ENCODE assay signal across 9 cellular contexts in the genomic region with DNA sequence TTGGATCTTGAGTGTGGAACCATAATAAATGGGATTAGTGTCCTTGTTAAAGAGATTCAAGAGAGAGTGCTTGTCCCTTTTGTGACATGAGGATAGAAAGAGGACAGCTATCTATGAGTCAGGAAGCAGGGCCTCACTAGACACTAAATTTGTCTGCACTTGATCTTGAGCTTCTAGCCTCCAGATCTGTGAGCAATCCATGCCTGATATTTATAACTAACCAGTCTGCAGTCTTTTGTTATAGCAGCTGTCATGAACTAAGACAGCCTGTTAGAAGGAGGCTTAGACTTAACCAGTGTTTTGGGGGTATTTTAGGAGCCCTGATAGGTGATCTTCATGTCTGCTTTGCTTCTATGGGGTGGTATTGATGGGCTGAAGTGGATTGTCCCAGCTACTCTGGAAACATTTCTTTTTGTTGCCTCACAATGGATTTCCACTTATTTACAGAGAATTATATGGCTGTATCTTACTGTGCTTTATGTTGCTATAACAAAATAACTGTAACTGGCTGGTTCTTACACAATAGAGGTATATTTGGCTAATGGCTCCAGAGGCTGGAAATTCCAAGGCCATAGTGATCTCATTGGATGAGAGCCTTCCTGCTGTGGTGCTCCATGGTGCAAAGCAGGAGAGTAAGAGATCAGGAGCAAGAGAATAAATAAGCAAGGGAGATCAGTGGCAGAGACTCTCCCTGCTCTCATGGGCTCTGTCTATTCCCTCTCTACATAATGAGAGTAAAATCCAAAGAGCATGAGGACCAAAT. TPM values are rescaled to one million over a fixed set of nuclear protein-coding genes. Genes with fewer than 3 reads are reported as not detected.
DNase-seq lines count a peak whose midpoint lies in the region; ATAC-seq and TF ChIP-seq lines count a peak whose summit lies in the region.
"Had no signal": no experiment of that assay in that cellular context is flagged by ENCODE, and none has a peak within 500 bp of the region (broad histone marks: within the 10 kb centered on the region; RNA-seq: fewer than 3 reads in every experiment).

No MANE protein-coding gene starts in this region.

- H2BK5ac ChIP-seq in IMR-90 (ENCODE audit: low read depth, low read length, poor library complexity, severe bottlenecking), result no peak overlapping the region

- in situ Hi-C loops in IMR-90 (cut with MboI; ENCODE audit: low sequenced_read_pairs) (no loop called here), HAP-1 (cut with MboI; ENCODE audit: low sequenced_read_pairs) (no loop called here), G401 (cut with HindIII; ENCODE audit: low sequenced_read_pairs) (no loop called here)

- H3K79me1 ChIP-seq in IMR-90 (ENCODE audit: low read depth in 1 of 2, low read length in 2 of 2), result no peaks in the 10 kb centered on the region

- TF ChIP-seq CTCF in IMR-90 (conservative IDR thresholded peaks at IDR 0.05; ENCODE audit: low read depth, low read length), result no peak
- no peak for TF ChIP-seq CTCF in dorsolateral prefrontal cortex (IDR thresholded peaks at IDR 0.05 in 54 of 56, conservative IDR thresholded peaks at IDR 0.05 in 2 of 56; ENCODE audit: low read depth in 1 of 56, partially characterized antibody in 56 of 56)
- TF ChIP-seq CTCF in lower lobe of right lung (IDR thresholded peaks at IDR 0.05), result no peak

- H3K4ac ChIP-seq in IMR-90 (ENCODE audit: low read depth, low read length), result no peak overlapping the region; the same call in 1 of the 2 replicates

- POLR2A ChIA-PET in IMR-90 (lab: Charles Lee; ENCODE audit: unreplicated experiment), result no interaction called here

- CTCF ChIA-PET in IMR-90 (lab: Yijun Ruan, JAX), result no interaction called here

- no peak overlapping the region; the same call in 1 of the 2 replicates for H4K5ac ChIP-seq in IMR-90 (ENCODE audit: low read depth, low read length)

- no peak overlapping the region for H3K23ac ChIP-seq in IMR-90 (ENCODE audit: low read depth, low read length)

- H3K18ac ChIP-seq in IMR-90 (ENCODE audit: low read depth, low read length), result peak overlapping the region; percentile 20; the same call in 1 of the 2 replicates

- no peak overlapping the region for H2BK15ac ChIP-seq in IMR-90 (ENCODE audit: low read depth, low read length)

- H2BK20ac ChIP-seq in IMR-90 (ENCODE audit: low read depth, low read length), result no peak overlapping the region

- H3K9me1 ChIP-seq in IMR-90 (ENCODE audit: insufficient read depth, low read length), result no peaks in the 10 kb centered on the region

- H3K27ac ChIP-seq in IMR-90 (ENCODE audit: insufficient read depth, low read length) (peak overlapping the region; percentile 43; the same call in 1 of the 2 replicates), dorsolateral prefrontal cortex (peak overlapping the region in 49 of 59 donors; percentile 7 to 85 (median 63)), lower lobe of right lung (peak overlapping the region; percentile 69), subcutaneous abdominal adipose tissue (ENCODE audit: low read depth, low read length) (peak overlapping the region; percentile 100)

- no peak overlapping the region for H2BK120ac ChIP-seq in IMR-90 (ENCODE audit: low read depth, low read length)

- H3K36me3 ChIP-seq in IMR-90 (ENCODE audit: control insufficient read depth, insufficient read depth, low read length), result no peaks in the 10 kb centered on the region
- no peaks in the 10 kb centered on the region for H3K36me3 ChIP-seq in lower lobe of right lung
- no peaks in the 10 kb centered on the region for H3K36me3 ChIP-seq in subcutaneous abdominal adipose tissue (ENCODE audit: control insufficient read depth in 5 of 5, insufficient read depth in 5 of 5, low read length in 5 of 5)
- H3K36me3 ChIP-seq in HAP-1 (replicated peaks), result no peaks in the 10 kb centered on the region
- H3K36me3 ChIP-seq: MG63 had no signal

- H3K4me1 ChIP-seq in IMR-90 (ENCODE audit: control insufficient read depth, insufficient read depth, low read length) (no peaks in the 10 kb centered on the region; the same call in 1 of the 2 replicates), lower lobe of right lung (peaks cover 19% of the 10 kb centered on the region), subcutaneous abdominal adipose tissue (ENCODE audit: control insufficient read depth in 5 of 5, insufficient read depth in 5 of 5, low read length in 5 of 5) (peaks cover 16 to 57% (median 34%) of the 10 kb centered on the region in 5 donors), HAP-1 (peaks cover 23% of the 10 kb centered on the region)

- intact Hi-C loops in IMR-90 (cut with micrococcal nuclease), result loop anchor here (5.0 kb wide), 1 partner anchor 124 kb away; no protein-coding TSS in a partner anchor
- intact Hi-C loops in dorsolateral prefrontal cortex (cut with DNase I), result no loop called here
- intact Hi-C loops in lower lobe of right lung (cut with DNase I), result no loop called here

- H3K27me3 ChIP-seq in IMR-90 (ENCODE audit: control insufficient read depth, insufficient read depth, low read length) (no peaks in the 10 kb centered on the region), dorsolateral prefrontal cortex (no peaks in the 10 kb centered on the region), lower lobe of right lung (ENCODE audit: low read depth) (no peaks in the 10 kb centered on the region), subcutaneous abdominal adipose tissue (ENCODE audit: control insufficient read depth in 5 of 5, insufficient read depth in 4 of 5, low read length in 5 of 5) (no peaks in the 10 kb centered on the region), HAP-1 (ENCODE audit: low read depth) (no peaks in the 10 kb centered on the region)
- H3K27me3 ChIP-seq: MG63 had no signal

- H2AK5ac ChIP-seq in IMR-90 (ENCODE audit: low read depth, low read length), result no peak overlapping the region

- no peaks in the 10 kb centered on the region for H3K9me3 ChIP-seq in IMR-90 (ENCODE audit: control insufficient read depth, insufficient read depth, low read length)
- H3K9me3 ChIP-seq in lower lobe of right lung, result no peaks in the 10 kb centered on the region
- peaks cover 0 to 8% (median 0%) of the 10 kb centered on the region in 5 donors for H3K9me3 ChIP-seq in subcutaneous abdominal adipose tissue (ENCODE audit: control insufficient read depth in 5 of 5, low read length in 5 of 5)
- H3K9me3 ChIP-seq in HAP-1, result no peaks in the 10 kb centered on the region

- DNase-seq in IMR-90 (peak; percentile 30), dorsolateral prefrontal cortex (no peak), lower lobe of right lung (no peak), HAP-1 (ENCODE audit: low spot score in 2 of 2) (no peak), G401 (ENCODE audit: low spot score) (no peak), UCSD-AML1 (lab: John Stamatoyannopoulos, UW; ENCODE audit: unreplicated experiment) (no peak), globus pallidus (ENCODE audit: low spot score) (no peak)

- H3K56ac ChIP-seq in IMR-90 (ENCODE audit: extremely low read depth, insufficient read depth, low read length), result no peak overlapping the region

- dilution Hi-C loops in IMR-90 (cut with HindIII; ENCODE audit: low sequenced_read_pairs, unreplicated experiment), result no loop called here

- H3K4me2 ChIP-seq in IMR-90 (ENCODE audit: low read depth, low read length), result no peak overlapping the region

- no TSS peak for BruUV-seq in IMR-90 (replicated peaks; lab: Mats Ljungman, UMichigan)

- no peak for TF ChIP-seq POLR2A in IMR-90 (IDR thresholded peaks at IDR 0.05; ENCODE audit: low read depth, low read length)

- no peak overlapping the region; the same call in 1 of the 2 replicates for H4K91ac ChIP-seq in IMR-90 (ENCODE audit: insufficient read depth, low read depth, low read length)

- no peak overlapping the region for H3K9ac ChIP-seq in IMR-90 (ENCODE audit: low read depth, low read length)
- peak overlapping the region; percentile 40 to 94 (median 67) for H3K9ac ChIP-seq in subcutaneous abdominal adipose tissue (ENCODE audit: low read length in 5 of 5)

- no peak overlapping the region for H3K4me3 ChIP-seq in IMR-90 (ENCODE audit: insufficient read depth, low read depth, low read length)
- H3K4me3 ChIP-seq in dorsolateral prefrontal cortex, result peak overlapping the region in 4 of 59 donors; percentile 0 to 20 (median 7)
- no peak overlapping the region for H3K4me3 ChIP-seq in lower lobe of right lung
- H3K4me3 ChIP-seq in subcutaneous abdominal adipose tissue (ENCODE audit: low read depth in 1 of 5, low read length in 5 of 5), result peak overlapping the region in 2 of 5 donors; percentile 23 to 50
- H3K4me3 ChIP-seq in HAP-1, result no peak overlapping the region
- H3K4me3 ChIP-seq: MG63 had no signal

- H4K20me1 ChIP-seq in IMR-90 (ENCODE audit: insufficient read depth, low read length), result no peaks in the 10 kb centered on the region

- no peak for TF ChIP-seq RAD21 in IMR-90 (IDR thresholded peaks at IDR 0.05; ENCODE audit: low read length)

- peak overlapping the region; percentile 17 for H2AK9ac ChIP-seq in IMR-90 (replicated peaks; ENCODE audit: low read depth, low read length, poor library complexity)

- no peak overlapping the region for H2AFZ ChIP-seq in IMR-90 (replicated peaks; ENCODE audit: low read length, poor library complexity)

- H3K14ac ChIP-seq in IMR-90 (replicated peaks; ENCODE audit: low read depth, low read length), result no peak overlapping the region

- ATAC-seq in IMR-90 (ENCODE audit: low read depth) (peak; percentile 51), lower lobe of right lung (peak in 1 of 2 donors; percentile 46)

- no peak overlapping the region for H4K8ac ChIP-seq in IMR-90 (ENCODE audit: low read depth in 2 of 2, low read length in 2 of 2)

TF ChIP-seq in IMR-90, 13 proteins besides CTCF, POLR2A, EP300 and RAD21 (continues in another document):
- TF ChIP-seq, protein P1, sequence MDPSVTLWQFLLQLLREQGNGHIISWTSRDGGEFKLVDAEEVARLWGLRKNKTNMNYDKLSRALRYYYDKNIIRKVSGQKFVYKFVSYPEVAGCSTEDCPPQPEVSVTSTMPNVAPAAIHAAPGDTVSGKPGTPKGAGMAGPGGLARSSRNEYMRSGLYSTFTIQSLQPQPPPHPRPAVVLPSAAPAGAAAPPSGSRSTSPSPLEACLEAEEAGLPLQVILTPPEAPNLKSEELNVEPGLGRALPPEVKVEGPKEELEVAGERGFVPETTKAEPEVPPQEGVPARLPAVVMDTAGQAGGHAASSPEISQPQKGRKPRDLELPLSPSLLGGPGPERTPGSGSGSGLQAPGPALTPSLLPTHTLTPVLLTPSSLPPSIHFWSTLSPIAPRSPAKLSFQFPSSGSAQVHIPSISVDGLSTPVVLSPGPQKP (IDR thresholded peaks at IDR 0.05; ENCODE audit: borderline replicate concordance, low read depth, low read length), result no peak
- no peak for TF ChIP-seq SMC3 (IDR thresholded peaks at IDR 0.05; ENCODE audit: low read depth, low read length)
- no peak for TF ChIP-seq FOS (IDR thresholded peaks at IDR 0.05; ENCODE audit: low read depth, low read length)
- no peak for TF ChIP-seq CEBPB (IDR thresholded peaks at IDR 0.05; ENCODE audit: low read depth, low read length)

RNA-seq across cellular contexts. Expression of gene AKR1C3, which starts 23.4 kb away (rescaled TPM):
- total RNA-seq in IMR-90 (2012; rRNA removed), result 0.18 and 0.28 TPM in 2 replicates
- polyA plus RNA-seq in IMR-90 (2012; rRNA removed), result 0.22 and 0.51 TPM in 2 replicates
- 0.44 and 0.62 TPM in 2 replicates for polyA plus RNA-seq in IMR-90 (2012; cell fraction: cytosol; rRNA removed)
- 0.23 and 0.33 TPM in 2 replicates for polyA plus RNA-seq in IMR-90 (2012; cell fraction: nucleus; rRNA removed; ENCODE audit: low replicate concordance)
- 10 to 100 TPM in 91 of 120 experiments, 1 to 10 TPM in 29; 3.9 to 46.5 (median 13.7) TPM for total RNA-seq in dorsolateral prefrontal cortex
- 84.4 TPM for total RNA-seq in lower lobe of right lung
- total RNA-seq in G401 (2014; rRNA removed; shearing (Covaris generic)), result 1.4 TPM in 1 of 2 replicates, not detected in the other

Comparison
In these comparisons a context has a peak if more than half of its experiments do, and no peak if none do; other contexts are left out.
1. H3K27ac ChIP-seq: peak in every context shown above with its lines; median percentile 100 in subcutaneous abdominal adipose tissue; 69 in lower lobe of right lung; 63 in dorsolateral prefrontal cortex; 43 in IMR-90.